Comparison of ENCODE assay signal across 10 cellular contexts in genomic region chr2:105798595-105798994, GRCh38. TPM values are rescaled to one million over a fixed set of nuclear protein-coding genes. Genes with fewer than 3 reads are reported as not detected.
DNase-seq lines count a peak whose midpoint lies in the region; ATAC-seq and TF ChIP-seq lines count a peak whose summit lies in the region.
"Had no signal": no experiment of that assay in that cellular context is flagged by ENCODE, and none has a peak within 500 bp of the region (broad histone marks: within the 10 kb centered on the region; RNA-seq: fewer than 3 reads in every experiment).

No MANE protein-coding gene starts in this region.

- POLR2A ChIA-PET in activated CD8-positive, alpha-beta T cell treated with anti-CD3 and anti-CD28 coated beads, Interleukin-2, amount 10 ng/mL, durations not matched to agents 7 days and 5 days (lab: Charles Lee): interaction anchor here (0.6 to 5.0 kb wide), 14 partner anchors 9 to 362 kb away, joined by 3 to 44 read pairs (median 8); no protein-coding TSS in a partner anchor

- H3K27ac ChIP-seq in neutrophil: peak overlapping the region; percentile 94
- H3K27ac ChIP-seq in SJCRH30: no peak overlapping the region
- H3K27ac ChIP-seq in ascending aorta: no peak overlapping the region

- H3K36me3 Mint-ChIP-seq in activated CD8-positive, alpha-beta T cell treated with anti-CD3 and anti-CD28 coated beads, Interleukin-2, amount 10 ng/mL, durations not matched to agents 7 days and 5 days (ENCODE audit: low read depth): peaks cover 38% of the 10 kb centered on the region

- DNase-seq in activated CD8-positive, alpha-beta T cell treated with anti-CD3 and anti-CD28 coated beads, Interleukin-2, amount 10 ng/mL, durations not matched to agents 7 days and 5 days: peak; percentile 68
- DNase-seq in SJCRH30 (no peak), inferior parietal cortex (ENCODE audit: extremely low spot score) (no peak), ascending aorta (ENCODE audit: low spot score in 2 of 2) (no peak)
- DNase-seq: left cardiac atrium, NCI-H2227 treated with DMSO at 0.1 percent for 48 hours had no signal

- peaks cover 90% of the 10 kb centered on the region for H3K4me1 Mint-ChIP-seq in activated CD8-positive, alpha-beta T cell treated with anti-CD3 and anti-CD28 coated beads, Interleukin-2, amount 10 ng/mL, durations not matched to agents 7 days and 5 days (ENCODE audit: low read depth)

- H3K27ac Mint-ChIP-seq in activated CD8-positive, alpha-beta T cell treated with anti-CD3 and anti-CD28 coated beads, Interleukin-2, amount 10 ng/mL, durations not matched to agents 7 days and 5 days: peak overlapping the region; percentile 97

- CTCF ChIA-PET in activated CD8-positive, alpha-beta T cell treated with anti-CD3 and anti-CD28 coated beads, Interleukin-2, amount 10 ng/mL, durations not matched to agents 7 days and 5 days (lab: Charles Lee): interaction anchor here (1.0 to 6.2 kb wide), 17 partner anchors 10 to 296 kb away, joined by 3 to 54 read pairs (median 5); no protein-coding TSS in a partner anchor

- no peaks in the 10 kb centered on the region for H3K27me3 ChIP-seq in neutrophil
- no peaks in the 10 kb centered on the region for H3K27me3 ChIP-seq in SJCRH30
- no peaks in the 10 kb centered on the region for H3K27me3 ChIP-seq in ascending aorta

- no peaks in the 10 kb centered on the region for H3K9me3 Mint-ChIP-seq in activated CD8-positive, alpha-beta T cell treated with anti-CD3 and anti-CD28 coated beads, Interleukin-2, amount 10 ng/mL, durations not matched to agents 7 days and 5 days (ENCODE audit: insufficient read depth)

- no peaks in the 10 kb centered on the region for H3K36me3 ChIP-seq in neutrophil
- H3K36me3 ChIP-seq in SJCRH30: no peaks in the 10 kb centered on the region
- H3K36me3 ChIP-seq in ascending aorta: no peaks in the 10 kb centered on the region

- intact Hi-C loops in ascending aorta (cut with DNase I): no loop called here

- TF ChIP-seq CTCF in neutrophil (IDR thresholded peaks at IDR 0.05) (no peak), ascending aorta (IDR thresholded peaks at IDR 0.05) (no peak)

- H3K27me3 Mint-ChIP-seq in activated CD8-positive, alpha-beta T cell treated with anti-CD3 and anti-CD28 coated beads, Interleukin-2, amount 10 ng/mL, durations not matched to agents 7 days and 5 days (ENCODE audit: low read depth): no peaks in the 10 kb centered on the region

- no peaks in the 10 kb centered on the region for H3K9me3 ChIP-seq in neutrophil
- no peaks in the 10 kb centered on the region for H3K9me3 ChIP-seq in SJCRH30 (replicated peaks)
- H3K9me3 ChIP-seq in ascending aorta: no peaks in the 10 kb centered on the region

- H3K4me1 ChIP-seq in neutrophil (ENCODE audit: control insufficient read depth in 1 of 2, insufficient read depth in 1 of 2, low read depth in 1 of 2, low read length in 1 of 2) (peaks cover 96 to 97% of the 10 kb centered on the region in 2 experiments), SJCRH30 (no peaks in the 10 kb centered on the region; the same call in 1 of the 2 replicates), ascending aorta (peaks cover 20 to 49% of the 10 kb centered on the region in 2 donors)

- ATAC-seq in GM18511 (IDR thresholded peaks at IDR 0.05; ENCODE audit: unreplicated experiment) (peak; percentile 33), HG03442 (IDR thresholded peaks at IDR 0.05; ENCODE audit: unreplicated experiment) (peak; percentile 14), GM21619 (IDR thresholded peaks at IDR 0.05; ENCODE audit: unreplicated experiment) (no peak)
- peak; percentile 28 for ATAC-seq in activated CD8-positive, alpha-beta T cell treated with anti-CD3 and anti-CD28 coated beads, Interleukin-2, amount 10 ng/mL, durations not matched to agents 7 days and 5 days

- H3K4me3 Mint-ChIP-seq in activated CD8-positive, alpha-beta T cell treated with anti-CD3 and anti-CD28 coated beads, Interleukin-2, amount 10 ng/mL, durations not matched to agents 7 days and 5 days: peak overlapping the region; percentile 71

- peak overlapping the region; percentile 33 to 55 for H3K4me3 ChIP-seq in neutrophil (ENCODE audit: low read depth in 1 of 2, low read length in 1 of 2)
- no peak overlapping the region for H3K4me3 ChIP-seq in SJCRH30
- no peak overlapping the region for H3K4me3 ChIP-seq in ascending aorta

RNA-seq across cellular contexts. Expression of gene NCK2, which starts 53.9 kb away (rescaled TPM):
- 10 to 100 TPM; 60.7 to 61.3 TPM for total RNA-seq in activated CD8-positive, alpha-beta T cell treated with anti-CD3 and anti-CD28 coated beads, Interleukin-2, amount 10 ng/mL, durations not matched to agents 7 days and 5 days
- 50.5 and 51.9 TPM in 2 replicates for total RNA-seq in SJCRH30 (2014; rRNA removed; shearing (Covaris generic))
- total RNA-seq in ascending aorta: 57.6 TPM

Comparison
In these comparisons a context has a peak if more than half of its experiments do, and no peak if none do; other contexts are left out.
1. H3K4me3 ChIP-seq: peak in neutrophil (2 of 2); none in SJCRH30 (single experiment) and ascending aorta (0 of 2).